Comparison of ENCODE assay signal across 22 cellular contexts in the genomic region with DNA sequence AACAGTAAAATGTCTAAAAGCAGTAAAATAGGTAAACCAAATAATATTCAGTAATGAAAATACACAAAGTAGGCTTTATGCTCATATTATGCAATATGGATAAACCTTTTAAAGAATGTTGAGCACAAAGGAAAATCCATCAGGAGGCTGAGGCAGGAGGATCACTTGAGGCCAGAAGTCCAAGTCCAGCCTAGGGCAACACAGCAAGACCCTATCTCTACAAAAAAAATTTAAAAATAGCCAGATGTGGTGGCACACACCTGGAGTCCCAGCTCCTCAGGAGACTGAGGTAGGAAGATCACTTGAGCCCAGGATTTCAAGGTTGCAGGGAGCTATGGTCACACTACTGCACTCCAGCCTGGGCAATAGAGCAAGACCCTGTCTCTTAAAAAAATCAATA. TPM values are rescaled to one million over a fixed set of nuclear protein-coding genes. Genes with fewer than 3 reads are reported as not detected.
DNase-seq lines count a peak whose midpoint lies in the region; ATAC-seq, FAIRE-seq and TF ChIP-seq lines count a peak whose summit lies in the region.
"Had no signal": no experiment of that assay in that cellular context is flagged by ENCODE, and none has a peak within 500 bp of the region (broad histone marks: within the 10 kb centered on the region; RNA-seq: fewer than 3 reads in every experiment).

No MANE protein-coding gene starts in this region.

- H3K27ac Mint-ChIP-seq in brain: peak overlapping the region in 4 of 5 experiments; percentile 13 to 92 (median 68)
- H3K27ac Mint-ChIP-seq: B cell; CD4-positive, alpha-beta T cell; CD8-positive, alpha-beta memory T cell had no signal

- no peak for FAIRE-seq in HepG2 (lab: Jason Lieb, UNC)
- FAIRE-seq: A204.1, D721Med, GM12891, H54 had no signal

- H3K4me3 Mint-ChIP-seq in brain: no peak overlapping the region
- H3K4me3 Mint-ChIP-seq: B cell; CD4-positive, alpha-beta T cell; CD8-positive, alpha-beta memory T cell had no signal

- no peak overlapping the region for H3K4me2 ChIP-seq in HepG2 (ENCODE audit: low read depth, low read length)
- H3K4me2 ChIP-seq: BLaER1 had no signal

- H2AFZ ChIP-seq in HepG2 (ENCODE audit: low read length): no peak overlapping the region

- intact Hi-C loops in HepG2 (cut with micrococcal nuclease; ENCODE audit: unreplicated experiment): no loop called here
- intact Hi-C loops in right lobe of liver (cut with DNase I): no loop called here

- TF ChIP-seq EP300 in HepG2 (IDR thresholded peaks at IDR 0.05; ENCODE audit: low read depth in 2 of 2, low read length in 2 of 2): no peak
- TF ChIP-seq EP300 in HepG2 (CRISPR knock-in tag; IDR thresholded peaks at IDR 0.05; ENCODE audit: borderline replicate concordance): no peak

- in situ Hi-C loops in HepG2 (cut with HindIII; ENCODE audit: extremely low pct_ligation_motif_present, low pct_unique_long_range_greater_than_20kb): no loop called here
- in situ Hi-C loops in G401 (cut with HindIII; ENCODE audit: low sequenced_read_pairs): no loop called here

- H4K20me1 ChIP-seq in HepG2 (ENCODE audit: insufficient read depth, low read length): no peaks in the 10 kb centered on the region
- H4K20me1 ChIP-seq: BLaER1 had no signal

- no peak for TF ChIP-seq POLR2A in HepG2 (IDR thresholded peaks at IDR 0.05; ENCODE audit: insufficient read depth in 1 of 2, low read depth in 2 of 2, low read length in 2 of 2)
- no peak for TF ChIP-seq POLR2A in right lobe of liver (IDR thresholded peaks at IDR 0.05)

- ATAC-seq in HepG2: no peak
- ATAC-seq in right lobe of liver: no peak
- no peak for ATAC-seq in esophagus mucosa

- no TSS peak for BruUV-seq in HepG2 (replicated peaks; lab: Mats Ljungman, UMichigan)

- H3K4me1 ChIP-seq in HepG2 (ENCODE audit: insufficient read depth, low read length) (no peaks in the 10 kb centered on the region), right lobe of liver (no peaks in the 10 kb centered on the region)

- DNase-seq in HepG2 (ENCODE audit: low spot score) (no peak), right lobe of liver (no peak), RWPE1 (ENCODE audit: low spot score) (no peak), G401 (ENCODE audit: low spot score) (no peak)
- DNase-seq: CD4-positive, alpha-beta T cell; CD8-positive, alpha-beta memory T cell; DMS 273 treated with DMSO at 0.1 percent for 48 hours; DMS79; EL; GF-D8; GOT3 had no signal

- TF ChIP-seq RAD21 in HepG2 (CRISPR knock-in tag; IDR thresholded peaks at IDR 0.05): no peak

- CTCF ChIA-PET in HepG2 (lab: Yijun Ruan, JAX; ENCODE audit: low intra/inter-chr PET ratio, low total read pairs): no interaction called here
- CTCF ChIA-PET in RWPE1 (lab: Yijun Ruan, JAX): no interaction called here

- no peaks in the 10 kb centered on the region for H3K36me3 Mint-ChIP-seq in brain
- H3K36me3 Mint-ChIP-seq: CD8-positive, alpha-beta memory T cell had no signal

- H3K79me2 ChIP-seq in HepG2 (ENCODE audit: insufficient read depth, low read length): no peaks in the 10 kb centered on the region

- H3K9ac ChIP-seq in HepG2 (ENCODE audit: insufficient read depth, low read depth, low read length): no peak overlapping the region
- H3K9ac ChIP-seq: BLaER1 had no signal

- no peak for TF ChIP-seq CTCF in HepG2 (CRISPR knock-in tag; IDR thresholded peaks at IDR 0.05)
- no peak for TF ChIP-seq CTCF in right lobe of liver (IDR thresholded peaks at IDR 0.05)
- no peak for TF ChIP-seq CTCF in RWPE1 (conservative IDR thresholded peaks at IDR 0.05; ENCODE audit: low read depth)
- TF ChIP-seq CTCF in brain (conservative IDR thresholded peaks at IDR 0.05): no peak

- H3K27me3 ChIP-seq in HepG2 (ENCODE audit: control insufficient read depth in 1 of 2, insufficient read depth in 2 of 2, low read length in 2 of 2) (peaks cover 3 to 42% of the 10 kb centered on the region in 2 experiments; a peak in 3 of 5 replicates), right lobe of liver (no peaks in the 10 kb centered on the region)
- H3K27me3 ChIP-seq: BLaER1 had no signal

- peaks cover 9 to 28% (median 15%) of the 10 kb centered on the region in 5 experiments for H3K9me3 Mint-ChIP-seq in brain
- H3K9me3 Mint-ChIP-seq: CD4-positive, alpha-beta T cell had no signal

- POLR2A ChIA-PET in HepG2 (lab: Yijun Ruan, JAX): no interaction called here
- POLR2A ChIA-PET in RWPE1 (lab: Yijun Ruan, JAX; ENCODE audit: low non-redundant PET): no interaction called here

- H3K4me3 ChIP-seq in HepG2 (replicated peaks in 1 of 3; ENCODE audit: insufficient read depth in 1 of 3, low read depth in 2 of 3, low read length in 3 of 3): no peak overlapping the region
- no peak overlapping the region for H3K4me3 ChIP-seq in right lobe of liver
- H3K4me3 ChIP-seq: BLaER1, HAP-1 had no signal

- no peaks in the 10 kb centered on the region for H3K9me3 ChIP-seq in HepG2 (ENCODE audit: low read length)
- no peaks in the 10 kb centered on the region for H3K9me3 ChIP-seq in right lobe of liver
- H3K9me3 ChIP-seq: HAP-1 had no signal

- H3K36me3 ChIP-seq in HepG2 (replicated peaks in 1 of 2; ENCODE audit: control insufficient read depth in 1 of 2, insufficient read depth in 2 of 2, low read length in 2 of 2): no peaks in the 10 kb centered on the region
- no peaks in the 10 kb centered on the region for H3K36me3 ChIP-seq in right lobe of liver
- H3K36me3 ChIP-seq: BLaER1, HAP-1 had no signal

- H3K27ac ChIP-seq in HepG2 (ENCODE audit: extremely low read length, insufficient read depth, low read length) (no peak overlapping the region), right lobe of liver (no peak overlapping the region), RWPE1 (peak overlapping the region; percentile 49; the same call in 1 of the 2 replicates)
- H3K27ac ChIP-seq: 22Rv1, BLaER1, C4-2B had no signal

- peaks cover 35% of the 10 kb centered on the region for H3K4me1 Mint-ChIP-seq in brain
- H3K4me1 Mint-ChIP-seq: CD8-positive, alpha-beta memory T cell had no signal

- peaks cover 20% of the 10 kb centered on the region for H3K27me3 Mint-ChIP-seq in brain

TF ChIP-seq in HepG2, 621 proteins besides CTCF, POLR2A, EP300 and RAD21:
- TF ChIP-seq KAT2B (IDR thresholded peaks at IDR 0.05; ENCODE audit: borderline replicate concordance, low read depth, low read length) (peak; percentile 43; the same call in 1 of the 2 replicates), ZNF382 (CRISPR knock-in tag; IDR thresholded peaks at IDR 0.05; ENCODE audit: borderline replicate concordance) (no peak)
TF ChIP-seq in HepG2: peak in this region for 1.

RNA-seq across cellular contexts. Expression of a gene that starts 17.7 kb away (rescaled TPM):
- total RNA-seq in HepG2 (2016; rRNA removed; fragmentation: Illumina TruSeq; extraction: Trizol): not detected in 2 replicates
- not detected in 2 replicates for total RNA-seq in HepG2 (2016; cell fraction: cytosol; rRNA removed; fragmentation: Illumina TruSeq; extraction: Trizol; ENCODE audit: low read depth)
- not detected in 2 replicates for total RNA-seq in HepG2 (2016; cell fraction: insoluble cytoplasmic fraction; rRNA removed; fragmentation: Illumina TruSeq; extraction: Trizol)
- total RNA-seq in HepG2 (2016; cell fraction: membrane; rRNA removed; fragmentation: Illumina TruSeq; extraction: Trizol): not detected in 2 replicates
- total RNA-seq in HepG2 (2016; cell fraction: nucleus; rRNA removed; fragmentation: Illumina TruSeq; extraction: Trizol): not detected in 2 replicates
- polyA plus RNA-seq in HepG2 (2011; rRNA removed): not detected in 2 replicates
- not detected in 2 replicates for polyA plus RNA-seq in HepG2 (2011; cell fraction: cytosol; rRNA removed)
- polyA plus RNA-seq in HepG2 (2011; cell fraction: nucleus; rRNA removed): not detected in 2 replicates
- not detected in 2 replicates for polyA plus RNA-seq in HepG2 (2012)
- not detected in 2 replicates for polyA plus RNA-seq in HepG2 (2016; cell fraction: cytosol; fragmentation: Illumina TruSeq; extraction: Trizol; ENCODE audit: low read depth)
- polyA plus RNA-seq in HepG2 (2016; cell fraction: insoluble cytoplasmic fraction; fragmentation: Illumina TruSeq; extraction: Trizol; ENCODE audit: low read depth): not detected in 2 replicates
- polyA plus RNA-seq in HepG2 (2016; cell fraction: membrane; fragmentation: Illumina TruSeq; extraction: Trizol; ENCODE audit: low read depth): not detected in 2 replicates
- polyA plus RNA-seq in HepG2 (2016; cell fraction: nucleus; fragmentation: Illumina TruSeq; extraction: Trizol; ENCODE audit: insufficient read depth, low read depth): not detected in 2 replicates
- polyA minus RNA-seq in HepG2 (2011; rRNA and poly(A)+ RNA removed; ENCODE audit: low replicate concordance): 0.28 and 0.30 TPM in 2 replicates
- not detected in 2 replicates for polyA minus RNA-seq in HepG2 (2011; cell fraction: cytosol; rRNA and poly(A)+ RNA removed)
- not detected in 2 replicates for polyA minus RNA-seq in HepG2 (2011; cell fraction: nucleus; rRNA and poly(A)+ RNA removed)
- total RNA-seq in right lobe of liver: 1 to 10 TPM; 3.6 to 7.6 (median 4.9) TPM
- polyA plus RNA-seq in brain (ENCODE audit: insufficient read depth, low read depth, low replicate concordance): 33.3 TPM
- total RNA-seq in G401 (2014; rRNA removed; shearing (Covaris generic)): 0.18 TPM in 1 of 2 replicates, not detected in the other
- 11.7 TPM for total RNA-seq in esophagus mucosa
- polyA plus RNA-seq: CD8-positive, alpha-beta memory T cell had no signal
